ENCODE assay signal across 19 cellular contexts in genomic region chr21:42447732-42448131, GRCh38. TPM values are rescaled to one million over a fixed set of nuclear protein-coding genes. Genes with fewer than 3 reads are reported as not detected.
A peak's percentile ranks its signal among the peaks of the same experiment; 100 is the strongest.
DNase-seq lines count a peak whose midpoint lies in the region; ATAC-seq lines count a peak whose summit lies in the region.
"Had no signal": no experiment of that assay in that cellular context is flagged by ENCODE, and none has a peak within 500 bp of the region (broad histone marks: within the 10 kb centered on the region; RNA-seq: fewer than 3 reads in every experiment).

No MANE protein-coding gene starts in this region.

- DNase-seq in activated CD4-positive, alpha-beta T cell treated with anti-CD3 and anti-CD28 coated beads, Interleukin-2, amount 10 ng/mL, durations not matched to agents 24 days and 14 days = no peak
- no peak for DNase-seq in activated CD4-positive, alpha-beta T cell treated with anti-CD3 and anti-CD28 coated beads for 4 hours
- DNase-seq in CD8-positive, alpha-beta memory T cell = no peak
- no peak for DNase-seq in T-helper 2 cell treated with Interferon-gamma antibody and Interleukin-4, amounts not matched to agents 5 μg/mL and 100 μg/mL, for 36 hours (ENCODE audit: low spot score)
- DNase-seq in naive thymus-derived CD8-positive, alpha-beta T cell = peak in 1 of 10 donors; percentile 32
- DNase-seq in activated gamma-delta T cell (lab: John Stamatoyannopoulos, UW) (no peak), T1000 (lab: John Stamatoyannopoulos, UW) (no peak), NCI-H1092 (lab: John Stamatoyannopoulos, UW) (no peak)
- DNase-seq: 8988T, Caco-2, NCI-H1092 treated with DMSO at 0.1 percent for 48 hours, NCI-H1694, NCI-H2107, NCI-H226, NCI-H526 treated with DMSO at 0.1 percent for 48 hours, PC-9 had no signal

- peaks cover 24% of the 10 kb centered on the region for H3K36me3 ChIP-seq in CD8-positive, alpha-beta memory T cell (ENCODE audit: insufficient read depth, low read length)
- H3K36me3 ChIP-seq: BLaER1, HAP-1 had no signal

- H3K9me3 Mint-ChIP-seq in activated CD4-positive, alpha-beta T cell treated with anti-CD3 and anti-CD28 coated beads, Interleukin-2, amount 10 ng/mL, durations not matched to agents 24 days and 14 days = no peaks in the 10 kb centered on the region
- no peaks in the 10 kb centered on the region for H3K9me3 Mint-ChIP-seq in CD8-positive, alpha-beta memory T cell
- H3K9me3 Mint-ChIP-seq in T-helper 2 cell treated with Interferon-gamma antibody and Interleukin-4, amounts not matched to agents 5 μg/mL and 100 μg/mL, for 36 hours = no peaks in the 10 kb centered on the region
- no peaks in the 10 kb centered on the region for H3K9me3 Mint-ChIP-seq in naive thymus-derived CD8-positive, alpha-beta T cell

- H3K27me3 ChIP-seq in CD8-positive, alpha-beta memory T cell (ENCODE audit: insufficient read depth, low read length, poor library complexity, severe bottlenecking) = no peaks in the 10 kb centered on the region
- H3K27me3 ChIP-seq: BLaER1 had no signal

- peaks cover 19% of the 10 kb centered on the region for H3K4me1 ChIP-seq in CD8-positive, alpha-beta memory T cell (ENCODE audit: insufficient read depth, low read length)
- H3K4me1 ChIP-seq: Caco-2, HAP-1 had no signal

- POLR2A ChIA-PET in CD8-positive, alpha-beta memory T cell (lab: Charles Lee) = no interaction called here
- POLR2A ChIA-PET in naive thymus-derived CD8-positive, alpha-beta T cell (lab: Charles Lee) = no interaction called here

- H3K4me3 Mint-ChIP-seq in activated CD4-positive, alpha-beta T cell treated with anti-CD3 and anti-CD28 coated beads, Interleukin-2, amount 10 ng/mL, durations not matched to agents 24 days and 14 days = no peak overlapping the region
- no peak overlapping the region for H3K4me3 Mint-ChIP-seq in CD8-positive, alpha-beta memory T cell
- H3K4me3 Mint-ChIP-seq in T-helper 2 cell treated with Interferon-gamma antibody and Interleukin-4, amounts not matched to agents 5 μg/mL and 100 μg/mL, for 36 hours = no peak overlapping the region
- H3K4me3 Mint-ChIP-seq in naive thymus-derived CD8-positive, alpha-beta T cell = peak overlapping the region in 1 of 10 donors; percentile 15

- H3K4me3 ChIP-seq in CD8-positive, alpha-beta memory T cell (ENCODE audit: low read length) = no peak overlapping the region
- H3K4me3 ChIP-seq: BLaER1, HAP-1, PC-9 had no signal

- no peaks in the 10 kb centered on the region for H3K9me3 ChIP-seq in CD8-positive, alpha-beta memory T cell (ENCODE audit: low read length)
- H3K9me3 ChIP-seq: BLaER1, Caco-2, HAP-1 had no signal

- peak overlapping the region; percentile 20 for H3K27ac Mint-ChIP-seq in activated CD4-positive, alpha-beta T cell treated with anti-CD3 and anti-CD28 coated beads, Interleukin-2, amount 10 ng/mL, durations not matched to agents 24 days and 14 days
- peak overlapping the region in 5 of 8 donors; percentile 43 to 87 (median 68) for H3K27ac Mint-ChIP-seq in CD8-positive, alpha-beta memory T cell
- peak overlapping the region; percentile 29 for H3K27ac Mint-ChIP-seq in T-helper 2 cell treated with Interferon-gamma antibody and Interleukin-4, amounts not matched to agents 5 μg/mL and 100 μg/mL, for 36 hours
- peak overlapping the region; percentile 25 to 99 (median 85) for H3K27ac Mint-ChIP-seq in naive thymus-derived CD8-positive, alpha-beta T cell

- peaks cover 51% of the 10 kb centered on the region for H3K36me3 Mint-ChIP-seq in activated CD4-positive, alpha-beta T cell treated with anti-CD3 and anti-CD28 coated beads, Interleukin-2, amount 10 ng/mL, durations not matched to agents 24 days and 14 days (ENCODE audit: low read depth)
- peaks cover 0 to 60% (median 4%) of the 10 kb centered on the region in 3 donors for H3K36me3 Mint-ChIP-seq in CD8-positive, alpha-beta memory T cell
- H3K36me3 Mint-ChIP-seq in T-helper 2 cell treated with Interferon-gamma antibody and Interleukin-4, amounts not matched to agents 5 μg/mL and 100 μg/mL, for 36 hours (ENCODE audit: low read depth) = peaks cover 55% of the 10 kb centered on the region
- H3K36me3 Mint-ChIP-seq in naive thymus-derived CD8-positive, alpha-beta T cell = peaks cover 0 to 49% (median 8%) of the 10 kb centered on the region in 3 donors

- no peak overlapping the region for H3K27ac ChIP-seq in CD8-positive, alpha-beta memory T cell (ENCODE audit: low read depth, low read length)
- H3K27ac ChIP-seq: BLaER1, PC-9 had no signal

- CTCF ChIA-PET in CD8-positive, alpha-beta memory T cell (lab: Charles Lee) = interaction anchor here (1.3 to 3.8 kb wide), 3 partner anchors 25 to 138 kb away, joined by 3 to 20 read pairs (median 7); no protein-coding TSS in a partner anchor

- peaks cover 46% of the 10 kb centered on the region for H3K4me1 Mint-ChIP-seq in activated CD4-positive, alpha-beta T cell treated with anti-CD3 and anti-CD28 coated beads, Interleukin-2, amount 10 ng/mL, durations not matched to agents 24 days and 14 days
- peaks cover 17 to 43% (median 26%) of the 10 kb centered on the region in 3 donors for H3K4me1 Mint-ChIP-seq in CD8-positive, alpha-beta memory T cell
- peaks cover 26% of the 10 kb centered on the region for H3K4me1 Mint-ChIP-seq in T-helper 2 cell treated with Interferon-gamma antibody and Interleukin-4, amounts not matched to agents 5 μg/mL and 100 μg/mL, for 36 hours (ENCODE audit: low read depth)
- peaks cover 17 to 48% (median 36%) of the 10 kb centered on the region in 4 donors for H3K4me1 Mint-ChIP-seq in naive thymus-derived CD8-positive, alpha-beta T cell

- intact Hi-C loops in activated CD4-positive, alpha-beta T cell treated with anti-CD3 and anti-CD28 coated beads, Interleukin-2, amount 10 ng/mL, durations not matched to agents 24 days and 14 days (cut with micrococcal nuclease) = no loop called here

- no peak for ATAC-seq in naive thymus-derived CD8-positive, alpha-beta T cell

- H3K27me3 Mint-ChIP-seq in activated CD4-positive, alpha-beta T cell treated with anti-CD3 and anti-CD28 coated beads, Interleukin-2, amount 10 ng/mL, durations not matched to agents 24 days and 14 days = no peaks in the 10 kb centered on the region
- no peaks in the 10 kb centered on the region for H3K27me3 Mint-ChIP-seq in CD8-positive, alpha-beta memory T cell
- no peaks in the 10 kb centered on the region for H3K27me3 Mint-ChIP-seq in T-helper 2 cell treated with Interferon-gamma antibody and Interleukin-4, amounts not matched to agents 5 μg/mL and 100 μg/mL, for 36 hours (ENCODE audit: low read depth)
- H3K27me3 Mint-ChIP-seq in naive thymus-derived CD8-positive, alpha-beta T cell = peaks cover 0 to 2% (median 0%) of the 10 kb centered on the region in 5 donors

RNA-seq across cellular contexts. Expression of gene UBASH3A, which starts 44.0 kb away (rescaled TPM):
- 61.4 and 65.7 TPM in 2 replicates for total RNA-seq in activated CD4-positive, alpha-beta T cell treated with anti-CD3 and anti-CD28 coated beads, Interleukin-2, amount 10 ng/mL, durations not matched to agents 24 days and 14 days
- total RNA-seq in CD8-positive, alpha-beta memory T cell = 10 to 100 TPM; 36.4 to 38.7 TPM
- polyA plus RNA-seq in CD8-positive, alpha-beta memory T cell = 55.1 TPM
- total RNA-seq in naive thymus-derived CD8-positive, alpha-beta T cell = 10 to 100 TPM; 91.6 to 99.6 TPM
- 10 to 100 TPM; 32.8 to 75.3 (median 53.9) TPM for polyA plus RNA-seq in naive thymus-derived CD8-positive, alpha-beta T cell
- total RNA-seq: Caco-2, MCF 10A, PC-9 had no signal

RNA-seq across cellular contexts. Expression of gene RSPH1, which starts 48.3 kb away (rescaled TPM):
- not detected in 2 replicates for total RNA-seq in activated CD4-positive, alpha-beta T cell treated with anti-CD3 and anti-CD28 coated beads, Interleukin-2, amount 10 ng/mL, durations not matched to agents 24 days and 14 days
- not detected for total RNA-seq in CD8-positive, alpha-beta memory T cell
- not detected for polyA plus RNA-seq in CD8-positive, alpha-beta memory T cell
- total RNA-seq in naive thymus-derived CD8-positive, alpha-beta T cell = under 1 TPM in 1 of 2 experiments, not detected in 1; 0.14 TPM
- not detected for polyA plus RNA-seq in naive thymus-derived CD8-positive, alpha-beta T cell

RNA-seq across cellular contexts. Expression of gene TMPRSS3, which starts 51.9 kb away (rescaled TPM):
- 56.9 and 58.7 TPM in 2 replicates for total RNA-seq in activated CD4-positive, alpha-beta T cell treated with anti-CD3 and anti-CD28 coated beads, Interleukin-2, amount 10 ng/mL, durations not matched to agents 24 days and 14 days
- 10 to 100 TPM; 19.6 to 20.4 TPM for total RNA-seq in CD8-positive, alpha-beta memory T cell
- 2.0 TPM for polyA plus RNA-seq in CD8-positive, alpha-beta memory T cell
- 1 to 10 TPM; 2.2 to 2.9 TPM for total RNA-seq in naive thymus-derived CD8-positive, alpha-beta T cell
- 1 to 10 TPM in 1 of 3 donors, under 1 TPM in 1, not detected in 1; 0.89 to 1.4 TPM for polyA plus RNA-seq in naive thymus-derived CD8-positive, alpha-beta T cell
- total RNA-seq: Caco-2 had no signal

Comparison
In these comparisons a context has a peak if more than half of its experiments do, and no peak if none do; other contexts are left out.
1. H3K27ac Mint-ChIP-seq: peak in every context shown above with its lines; median percentile 85 in naive thymus-derived CD8-positive, alpha-beta T cell; 68 in CD8-positive, alpha-beta memory T cell; 29 in T-helper 2 cell treated with Interferon-gamma antibody and Interleukin-4, amounts not matched to agents 5 μg/mL and 100 μg/mL, for 36 hours; 20 in activated CD4-positive, alpha-beta T cell treated with anti-CD3 and anti-CD28 coated beads, Interleukin-2, amount 10 ng/mL, durations not matched to agents 24 days and 14 days.
2. RNA of gene TMPRSS3, which starts 51.9 kb away (total RNA-seq): 56.9 to 58.7 TPM in activated CD4-positive, alpha-beta T cell treated with anti-CD3 and anti-CD28 coated beads, Interleukin-2, amount 10 ng/mL, durations not matched to agents 24 days and 14 days and 19.6 to 20.4 TPM in CD8-positive, alpha-beta memory T cell; 2.2 to 2.9 TPM in naive thymus-derived CD8-positive, alpha-beta T cell; every median in the first group is over 4 times any median in the second.